In the genomic region with DNA sequence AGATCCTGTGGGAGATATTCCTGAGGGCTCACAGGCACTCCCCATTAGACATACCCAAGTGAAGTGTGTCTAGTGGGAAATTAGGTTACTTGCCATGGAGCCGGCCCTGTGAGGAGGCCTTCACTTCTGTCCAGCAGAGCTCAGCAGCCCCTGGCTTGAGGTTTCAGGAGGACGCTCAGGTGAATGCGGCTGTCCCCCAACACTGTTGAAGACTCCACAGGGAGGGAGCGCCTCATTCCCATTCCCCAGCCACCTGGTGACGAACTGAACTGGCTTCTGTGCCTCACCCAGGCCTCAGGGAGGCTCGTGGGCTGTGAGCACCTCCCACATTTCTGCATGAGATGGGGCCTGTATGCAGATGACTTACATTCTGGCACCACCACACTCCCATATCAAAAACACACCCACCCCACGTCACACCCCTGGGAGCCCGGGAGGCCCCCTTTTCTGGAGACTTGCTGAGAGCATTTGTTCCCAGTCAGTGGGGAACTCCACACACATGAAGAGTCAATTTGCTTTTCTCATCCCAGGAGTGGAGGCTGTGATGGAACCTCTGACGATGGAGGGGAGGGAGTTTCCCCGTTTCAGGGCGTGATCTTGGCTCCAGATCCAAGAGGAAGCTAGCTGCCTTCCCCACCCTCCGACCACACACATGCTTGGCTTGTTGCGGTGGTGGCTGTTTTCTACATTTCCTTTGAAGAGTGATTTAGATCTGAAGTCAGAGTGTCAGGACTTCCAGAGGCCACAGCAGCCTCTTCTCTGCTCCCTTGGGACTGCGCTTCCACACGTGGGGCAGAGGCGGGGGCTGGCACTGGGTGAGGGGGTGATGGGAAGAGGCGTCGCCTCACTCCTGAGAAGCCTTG, we compare ENCODE assay signal across 13 cellular contexts.
DNase-seq lines count a peak whose midpoint lies in the region; ATAC-seq and TF ChIP-seq lines count a peak whose summit lies in the region.
"Had no signal": no experiment of that assay in that cellular context is flagged by ENCODE, and none has a peak within 500 bp of the region (broad histone marks: within the 10 kb centered on the region; RNA-seq: fewer than 3 reads in every experiment).

No MANE protein-coding gene starts in this region.

- H3K4me3 ChIP-seq in upper lobe of right lung (no peak overlapping the region), colonic mucosa (no peak overlapping the region)
- H3K4me3 ChIP-seq: A549, skin epidermis had no signal

- H3K36me3 ChIP-seq in upper lobe of right lung (peaks cover 7% of the 10 kb centered on the region), colonic mucosa (no peaks in the 10 kb centered on the region)

- no peak overlapping the region for H3K27ac ChIP-seq in upper lobe of right lung
- H3K27ac ChIP-seq in colonic mucosa: no peak overlapping the region
- H3K27ac ChIP-seq: A549 had no signal

- TF ChIP-seq CTCF in upper lobe of right lung (IDR thresholded peaks at IDR 0.05) (no peak), colonic mucosa (IDR thresholded peaks at IDR 0.05) (no peak)

- CTCF ChIA-PET in activated CD8-positive, alpha-beta memory T cell treated with anti-CD3 and anti-CD28 coated beads, Interleukin-2, amount 10 ng/mL, durations not matched to agents 7 days and 5 days (lab: Charles Lee): no interaction called here

- H3K4me3 Mint-ChIP-seq in activated CD8-positive, alpha-beta memory T cell treated with anti-CD3 and anti-CD28 coated beads, Interleukin-2, amount 10 ng/mL, durations not matched to agents 7 days and 5 days: no peak overlapping the region
- H3K4me3 Mint-ChIP-seq: naive thymus-derived CD8-positive, alpha-beta T cell had no signal

- ATAC-seq in activated CD8-positive, alpha-beta memory T cell treated with anti-CD3 and anti-CD28 coated beads, Interleukin-2, amount 10 ng/mL, durations not matched to agents 7 days and 5 days: no peak
- peak; percentile 21 for ATAC-seq in upper lobe of right lung
- no peak for ATAC-seq in GM21723 (IDR thresholded peaks at IDR 0.05; ENCODE audit: unreplicated experiment)
- ATAC-seq: A549; naive thymus-derived CD8-positive, alpha-beta T cell had no signal

- H3K27me3 Mint-ChIP-seq in activated CD8-positive, alpha-beta memory T cell treated with anti-CD3 and anti-CD28 coated beads, Interleukin-2, amount 10 ng/mL, durations not matched to agents 7 days and 5 days: peaks cover 7% of the 10 kb centered on the region

- H3K36me3 Mint-ChIP-seq in activated CD8-positive, alpha-beta memory T cell treated with anti-CD3 and anti-CD28 coated beads, Interleukin-2, amount 10 ng/mL, durations not matched to agents 7 days and 5 days: no peaks in the 10 kb centered on the region

- H3K27me3 ChIP-seq in upper lobe of right lung (no peaks in the 10 kb centered on the region), colonic mucosa (no peaks in the 10 kb centered on the region)

- DNase-seq in activated CD8-positive, alpha-beta memory T cell treated with anti-CD3 and anti-CD28 coated beads, Interleukin-2, amount 50 U/mL, for 48 hours: peak; percentile 40
- DNase-seq in activated CD8-positive, alpha-beta memory T cell treated with anti-CD3 and anti-CD28 coated beads, Interleukin-2, amount 10 ng/mL, durations not matched to agents 7 days and 5 days: no peak
- DNase-seq in ecto neural progenitor cell (ENCODE audit: low spot score) (peak; percentile 46), mesenteric fat pad (ENCODE audit: low spot score) (peak; percentile 87), upper lobe of right lung (peak; percentile 52), HT-29 (ENCODE audit: low spot score) (no peak), colonic mucosa (no peak)
- DNase-seq: NCI-H1092, NCI-H526 had no signal

- intact Hi-C loops in upper lobe of right lung (cut with DNase I) (no loop called here), colonic mucosa (cut with DNase I) (no loop called here)

- H3K9me3 Mint-ChIP-seq in activated CD8-positive, alpha-beta memory T cell treated with anti-CD3 and anti-CD28 coated beads, Interleukin-2, amount 10 ng/mL, durations not matched to agents 7 days and 5 days (ENCODE audit: low read depth): no peaks in the 10 kb centered on the region
- H3K9me3 Mint-ChIP-seq: naive thymus-derived CD8-positive, alpha-beta T cell had no signal

- no peak overlapping the region for H3K9ac ChIP-seq in colonic mucosa (ENCODE audit: low read depth in 2 of 2, low read length in 2 of 2)

- no peaks in the 10 kb centered on the region for H3K4me1 Mint-ChIP-seq in activated CD8-positive, alpha-beta memory T cell treated with anti-CD3 and anti-CD28 coated beads, Interleukin-2, amount 10 ng/mL, durations not matched to agents 7 days and 5 days

- H3K27ac Mint-ChIP-seq in activated CD8-positive, alpha-beta memory T cell treated with anti-CD3 and anti-CD28 coated beads, Interleukin-2, amount 10 ng/mL, durations not matched to agents 7 days and 5 days: no peak overlapping the region
- H3K27ac Mint-ChIP-seq: naive thymus-derived CD8-positive, alpha-beta T cell had no signal

- H3K9me3 ChIP-seq in upper lobe of right lung (no peaks in the 10 kb centered on the region), colonic mucosa (no peaks in the 10 kb centered on the region)
- H3K9me3 ChIP-seq: A549 had no signal

- peaks cover 8% of the 10 kb centered on the region for H3K4me1 ChIP-seq in upper lobe of right lung
- no peaks in the 10 kb centered on the region for H3K4me1 ChIP-seq in colonic mucosa
- H3K4me1 ChIP-seq: A549 had no signal

Comparison
In these comparisons a context has a peak if more than half of its experiments do, and no peak if none do; other contexts are left out.
1. DNase-seq: peak in activated CD8-positive, alpha-beta memory T cell treated with anti-CD3 and anti-CD28 coated beads, Interleukin-2, amount 50 U/mL, for 48 hours (single experiment), ecto neural progenitor cell (single experiment), mesenteric fat pad (single experiment) and upper lobe of right lung (single experiment); none in activated CD8-positive, alpha-beta memory T cell treated with anti-CD3 and anti-CD28 coated beads, Interleukin-2, amount 10 ng/mL, durations not matched to agents 7 days and 5 days (single experiment), HT-29 (single experiment) and colonic mucosa (single experiment).